ENCODE assay signal across 15 cellular contexts in genomic region chr12:81162725-81163124, GRCh38.
DNase-seq lines count a peak whose midpoint lies in the region; ATAC-seq, FAIRE-seq and TF ChIP-seq lines count a peak whose summit lies in the region.
"Had no signal": no experiment of that assay in that cellular context is flagged by ENCODE, and none has a peak within 500 bp of the region (broad histone marks: within the 10 kb centered on the region; RNA-seq: fewer than 3 reads in every experiment).

No MANE protein-coding gene starts in this region.

- no peak overlapping the region for H3K4me3 Mint-ChIP-seq in T-helper 17 cell
- H3K4me3 Mint-ChIP-seq: CD4-positive, alpha-beta memory T cell had no signal

- H4K91ac ChIP-seq in H1 (replicated peaks; ENCODE audit: insufficient read length, low read length): no peak overlapping the region

- WGBS in H1 (ENCODE audit: extremely low coverage in 1 of 2, insufficient coverage in 1 of 2, insufficient read length in 1 of 2, insufficient replicate concordance in 2 of 2, low coverage in 1 of 2, low lambda C conversion rate in 2 of 2, missing lambda C conversion rate in 1 of 2), 2 experiments: 83% methylated on average over 3 of the region's 4 CpGs; no CpG with 5 or more reads in 1 of the 2 experiments

- H3K27me3 Mint-ChIP-seq in T-helper 17 cell: no peaks in the 10 kb centered on the region
- H3K27me3 Mint-ChIP-seq: CD4-positive, alpha-beta memory T cell had no signal

- DNase-seq in H1 (ENCODE audit: low read depth in 1 of 2, low spot score in 2 of 2) (no peak), kidney (peak; percentile 40), sciatic nerve (ENCODE audit: low spot score) (no peak), lower lobe of right lung (no peak), T-helper 17 cell (no peak)
- DNase-seq in stimulated activated CD4-positive, alpha-beta T cell treated with anti-CD3 and anti-CD28 coated beads, Interleukin-4, amount 100 ng/mL, for 1 hour: no peak
- DNase-seq: BE2C; CD4-positive, alpha-beta memory T cell; DMS79 had no signal

- peak overlapping the region; percentile 28; the same call in 1 of the 2 replicates for H4K8ac ChIP-seq in H1 (ENCODE audit: extremely low read depth, insufficient read depth, low read length)

- H3K18ac ChIP-seq in H1 (ENCODE audit: extremely low read depth, low read length): no peak overlapping the region

- H3K4me2 ChIP-seq in H1 (ENCODE audit: insufficient read depth in 1 of 2, low read depth in 2 of 2, low read length in 2 of 2): no peak overlapping the region
- H3K4me2 ChIP-seq: A549 had no signal

- H3K27me3 ChIP-seq in H1 (replicated peaks in 1 of 4; ENCODE audit: control insufficient read depth in 3 of 4, extremely low read depth in 1 of 4, insufficient read depth in 3 of 4, low read length in 3 of 4): no peaks in the 10 kb centered on the region
- no peaks in the 10 kb centered on the region for H3K27me3 ChIP-seq in lower lobe of right lung (ENCODE audit: low read depth)
- H3K27me3 ChIP-seq: BE2C had no signal

- intact Hi-C loops in kidney (cut with DNase I): no loop called here
- intact Hi-C loops in sciatic nerve (cut with DNase I): no loop called here
- intact Hi-C loops in lower lobe of right lung (cut with DNase I): no loop called here

- H3K36me3 Mint-ChIP-seq in T-helper 17 cell (ENCODE audit: low read depth): no peaks in the 10 kb centered on the region
- H3K36me3 Mint-ChIP-seq: CD4-positive, alpha-beta memory T cell had no signal

- H3K9me3 ChIP-seq in H1 (ENCODE audit: insufficient read depth in 2 of 2, low read depth in 1 of 2, low read length in 1 of 2) (no peaks in the 10 kb centered on the region), kidney (ENCODE audit: control insufficient read depth in 1 of 2, low read length in 2 of 2) (no peaks in the 10 kb centered on the region), lower lobe of right lung (no peaks in the 10 kb centered on the region), T-helper 17 cell (ENCODE audit: control insufficient read depth, low read length, poor library complexity, severe bottlenecking) (no peaks in the 10 kb centered on the region)
- H3K9me3 ChIP-seq: A549, BE2C had no signal

- H3K36me3 ChIP-seq in H1 (ENCODE audit: control insufficient read depth in 2 of 4, insufficient read depth in 4 of 4, low read length in 3 of 4) (peaks cover 0 to 3% (median under 1%) of the 10 kb centered on the region in 4 experiments; a peak in 1 of 8 replicates), kidney (ENCODE audit: control insufficient read depth in 1 of 2, insufficient read depth in 2 of 2, low read length in 2 of 2) (peaks cover 0 to 2% of the 10 kb centered on the region in 2 donors), lower lobe of right lung (peaks cover 7% of the 10 kb centered on the region)
- H3K36me3 ChIP-seq: BE2C had no signal

- no peaks in the 10 kb centered on the region; the same call in 1 of the 2 replicates for H3K79me1 ChIP-seq in H1 (ENCODE audit: low read depth, low read length)

- no peak overlapping the region for H3K56ac ChIP-seq in H1 (replicated peaks; ENCODE audit: insufficient read length, low read depth, low read length)

- no peak for TF ChIP-seq POLR2A in H1 (IDR thresholded peaks at IDR 0.05; ENCODE audit: control extremely low read depth in 1 of 2, low read depth in 2 of 2, low read length in 2 of 2)

- H3K4me1 Mint-ChIP-seq in T-helper 17 cell: no peaks in the 10 kb centered on the region
- H3K4me1 Mint-ChIP-seq: CD4-positive, alpha-beta memory T cell had no signal

- no peak for TF ChIP-seq RAD21 in H1 (IDR thresholded peaks at IDR 0.05 in 1 of 2, conservative IDR thresholded peaks at IDR 0.05 in 1 of 2; ENCODE audit: low read depth in 2 of 2, low read length in 2 of 2)

- H4K20me1 ChIP-seq in H1 (replicated peaks in 1 of 2; ENCODE audit: control insufficient read depth in 1 of 2, insufficient read depth in 2 of 2, low read length in 2 of 2): peaks cover 0 to 2% of the 10 kb centered on the region in 2 experiments

- H3K4me1 ChIP-seq in H1 (replicated peaks in 1 of 4; ENCODE audit: control insufficient read depth in 3 of 4, insufficient read depth in 4 of 4, low read length in 3 of 4) (peaks cover 0 to 4% (median 0%) of the 10 kb centered on the region in 4 experiments; a peak in 1 of 7 replicates), kidney (ENCODE audit: control insufficient read depth in 1 of 2, insufficient read depth in 1 of 2, low read depth in 1 of 2, low read length in 2 of 2) (no peaks in the 10 kb centered on the region), lower lobe of right lung (no peaks in the 10 kb centered on the region)
- H3K4me1 ChIP-seq: A549, BE2C had no signal

- H3K4me3 ChIP-seq in H1 (ENCODE audit: extremely low read depth in 1 of 4, insufficient read depth in 2 of 4, low read depth in 3 of 4, low read length in 4 of 4) (no peak overlapping the region), kidney (ENCODE audit: low read length in 2 of 2) (no peak overlapping the region), lower lobe of right lung (no peak overlapping the region)
- H3K4me3 ChIP-seq: A549, GM12878 had no signal

- H3K9ac ChIP-seq in H1 (replicated peaks in 1 of 4; ENCODE audit: extremely low read depth in 1 of 4, low read depth in 3 of 4, low read length in 3 of 4): no peak overlapping the region
- no peak overlapping the region for H3K9ac ChIP-seq in kidney (ENCODE audit: low read length in 2 of 2)

- no peak overlapping the region for H2BK12ac ChIP-seq in H1 (ENCODE audit: low read depth, low read length)

- no peak overlapping the region for H3K27ac Mint-ChIP-seq in T-helper 17 cell
- H3K27ac Mint-ChIP-seq: CD4-positive, alpha-beta memory T cell had no signal

- CTCF ChIA-PET in H1 (lab: Charles Lee; ENCODE audit: partially characterized antibody): no interaction called here

- no peak overlapping the region for H2BK5ac ChIP-seq in H1 (ENCODE audit: low read depth, low read length)

- H3K23ac ChIP-seq in H1 (ENCODE audit: insufficient read length): no peak overlapping the region

- H2AK5ac ChIP-seq in H1 (ENCODE audit: low read depth, low read length): no peak overlapping the region

- H4K5ac ChIP-seq in H1 (ENCODE audit: insufficient read length, low read depth, low read length): no peak overlapping the region

- no peaks in the 10 kb centered on the region for H3K23me2 ChIP-seq in H1 (ENCODE audit: low read depth, low read length)

- TF ChIP-seq EP300 in H1 (IDR thresholded peaks at IDR 0.05; ENCODE audit: borderline replicate concordance in 1 of 2, low read depth in 2 of 2, low read length in 2 of 2): no peak

- POLR2A ChIA-PET in H1 (lab: Charles Lee; ENCODE audit: partially characterized antibody): no interaction called here

- H3K14ac ChIP-seq in H1 (ENCODE audit: insufficient read length): no peak overlapping the region

- H2BK120ac ChIP-seq in H1 (replicated peaks; ENCODE audit: low read depth, low read length): no peak overlapping the region

- H2BK15ac ChIP-seq in H1 (ENCODE audit: low read length): no peak overlapping the region

- H3K27ac ChIP-seq in H1 (ENCODE audit: low read depth, low read length): no peak overlapping the region
- no peak overlapping the region for H3K27ac ChIP-seq in kidney (ENCODE audit: low read depth in 2 of 2, low read length in 2 of 2)
- no peak overlapping the region for H3K27ac ChIP-seq in lower lobe of right lung
- H3K27ac ChIP-seq: A549, C4-2B had no signal

- H3K79me2 ChIP-seq in H1 (ENCODE audit: control insufficient read depth in 1 of 2, insufficient read depth in 2 of 2, low read length in 2 of 2): no peaks in the 10 kb centered on the region

- FAIRE-seq in H1 (lab: Jason Lieb, UNC): no peak
- no peak for FAIRE-seq in kidney (lab: Jason Lieb, UNC)
- FAIRE-seq: A549, GM12878, HTR-8/SVneo had no signal

- no peak overlapping the region for H3K4ac ChIP-seq in H1 (replicated peaks; ENCODE audit: insufficient read length, low read depth, low read length)

- TF ChIP-seq CTCF in H1 (IDR thresholded peaks at IDR 0.05; ENCODE audit: control extremely low read depth in 1 of 3, insufficient read depth in 1 of 3, low read depth in 1 of 3, low read length in 3 of 3): no peak
- TF ChIP-seq CTCF in kidney (IDR thresholded peaks at IDR 0.05; ENCODE audit: borderline replicate concordance, extremely low read depth, insufficient read depth): no peak
- no peak for TF ChIP-seq CTCF in lower lobe of right lung (IDR thresholded peaks at IDR 0.05)

- H2AFZ ChIP-seq in H1 (ENCODE audit: low read length): no peak overlapping the region

- ATAC-seq in sciatic nerve: peak; percentile 26
- ATAC-seq in lower lobe of right lung: no peak
- no peak for ATAC-seq in T-helper 17 cell
- ATAC-seq in GM21723 (IDR thresholded peaks at IDR 0.05; ENCODE audit: unreplicated experiment): no peak
- ATAC-seq: A549, GM12878, HCT116 had no signal

- no peak overlapping the region for H2BK20ac ChIP-seq in H1 (ENCODE audit: low read length)

TF ChIP-seq in H1, 55 proteins besides CTCF, POLR2A, EP300 and RAD21:
- TF ChIP-seq E2F6 (IDR thresholded peaks at IDR 0.05) (no peak), HDAC6 (IDR thresholded peaks at IDR 0.05; ENCODE audit: low read depth, low read length) (no peak), CREB1 (IDR thresholded peaks at IDR 0.05) (no peak)
